17 cellular contexts compared by ENCODE assay signal in the genomic region with DNA sequence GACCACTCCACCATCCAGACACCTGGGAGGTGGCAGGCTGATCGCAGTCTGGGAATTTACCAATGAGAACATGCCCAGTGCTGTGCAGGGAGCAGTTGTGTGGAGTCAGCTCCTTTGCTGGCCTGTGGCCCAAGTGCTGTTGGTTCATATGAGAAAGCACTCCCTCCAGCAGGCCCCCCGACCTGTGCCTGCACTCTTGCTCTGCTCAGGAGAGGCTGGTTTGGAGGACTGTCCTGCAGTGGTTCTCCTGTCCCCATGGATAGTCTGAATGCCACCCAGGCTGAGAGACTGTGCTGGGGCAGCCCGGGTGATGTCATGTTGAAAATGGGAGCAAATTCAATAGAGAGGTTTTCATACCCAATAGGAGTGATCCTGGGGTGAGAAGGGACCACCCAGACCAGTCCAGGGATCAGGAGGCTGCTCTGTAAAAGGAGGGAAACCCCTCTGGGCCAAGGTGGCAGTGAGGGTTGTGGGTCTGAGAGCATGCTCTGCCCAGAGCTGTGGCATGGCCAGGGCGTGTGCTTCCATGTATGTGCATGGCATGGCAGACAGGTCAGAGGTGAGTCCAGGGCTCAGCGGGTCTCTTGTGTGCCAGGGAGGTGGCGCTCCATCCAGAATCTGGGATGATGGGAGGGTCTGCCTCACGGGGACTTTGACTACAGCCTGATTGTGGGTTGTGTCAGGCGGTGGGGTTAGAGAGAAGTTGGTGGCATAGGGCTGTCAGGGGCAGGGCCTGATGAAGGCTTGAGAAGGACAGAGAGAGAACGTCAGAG.
"Had no signal": no experiment of that assay in that cellular context is flagged by ENCODE, and none has a peak within 500 bp of the region (broad histone marks: within the 10 kb centered on the region; RNA-seq: fewer than 3 reads in every experiment).

No MANE protein-coding gene starts in this region.

- H3K9ac ChIP-seq: parathyroid adenoma had no signal

- H3K4me2 ChIP-seq: hepatocyte had no signal

- H3K79me2 ChIP-seq: hepatocyte, parathyroid adenoma had no signal

- H2AFZ ChIP-seq: hepatocyte, parathyroid adenoma had no signal

- H3K27ac ChIP-seq: cardiac muscle cell, foreskin keratinocyte, hepatocyte, parathyroid adenoma, psoas muscle, thoracic aorta, transverse colon had no signal

- H3K9me3 ChIP-seq: mucosa of descending colon, psoas muscle, thoracic aorta, transverse colon had no signal

- H3K4me3 Mint-ChIP-seq: dendritic cell treated with granulocyte-macrophage colony-stimulating factor and Interleukin-4, amounts not matched to agents 40 ng/mL and 50 ng/mL, for 4 days; effector memory CD8-positive, alpha-beta T cell; natural killer cell had no signal

- H3K36me3 ChIP-seq: cardiac muscle cell, thoracic aorta, transverse colon had no signal

- H3K27me3 ChIP-seq: cardiac muscle cell, hepatocyte, transverse colon had no signal

- H3K4me1 Mint-ChIP-seq: natural killer cell had no signal

- H3K36me3 Mint-ChIP-seq: natural killer cell had no signal

- H3K27ac Mint-ChIP-seq: dendritic cell treated with granulocyte-macrophage colony-stimulating factor and Interleukin-4, amounts not matched to agents 40 ng/mL and 50 ng/mL, for 4 days; effector memory CD8-positive, alpha-beta T cell; natural killer cell had no signal

- H3K9me3 Mint-ChIP-seq: dendritic cell treated with granulocyte-macrophage colony-stimulating factor and Interleukin-4, amounts not matched to agents 40 ng/mL and 50 ng/mL, for 4 days; effector memory CD8-positive, alpha-beta T cell; natural killer cell had no signal

- H3K4me3 ChIP-seq: cardiac muscle cell, hepatocyte, mucosa of descending colon, psoas muscle, thoracic aorta, transverse colon had no signal

- DNase-seq: effector memory CD8-positive, alpha-beta T cell; erythroblast; foreskin keratinocyte; left colon; mucosa of descending colon; natural killer cell; psoas muscle; retina; small intestine; stimulated activated CD4-positive, alpha-beta T cell treated with anti-CD3 and anti-CD28 coated beads, Interleukin-2, amount 100 ng/mL, for 48 hours; stimulated activated naive CD4-positive, alpha-beta T cell treated with Interleukin-2 at 50 U/mL for 16 hours; transverse colon had no signal

- H3K27me3 Mint-ChIP-seq: dendritic cell treated with granulocyte-macrophage colony-stimulating factor and Interleukin-4, amounts not matched to agents 40 ng/mL and 50 ng/mL, for 4 days had no signal

- H3K4me1 ChIP-seq: foreskin keratinocyte, parathyroid adenoma, psoas muscle, transverse colon had no signal
